ENCODE assay signal across 25 cellular contexts in the genomic region with DNA sequence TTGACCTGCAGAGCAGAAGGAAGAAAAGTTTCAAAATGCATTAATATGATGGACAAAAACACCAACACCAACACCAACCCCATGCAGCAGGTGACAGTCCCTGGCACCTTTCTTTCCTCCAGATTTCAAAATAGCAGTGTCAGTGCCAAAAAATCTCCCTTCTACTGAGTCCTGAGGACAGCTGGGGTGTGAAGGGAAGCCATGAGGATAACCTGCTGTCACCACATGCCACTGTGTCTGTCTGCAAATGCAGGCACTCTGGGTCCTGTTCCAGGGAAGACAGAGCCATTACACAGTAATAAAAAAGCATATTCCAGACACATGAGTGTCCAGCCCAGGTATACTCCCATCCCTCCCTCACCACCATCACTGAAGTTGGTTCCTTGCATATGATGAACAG.
"Had no signal": no experiment of that assay in that cellular context is flagged by ENCODE, and none has a peak within 500 bp of the region (broad histone marks: within the 10 kb centered on the region; RNA-seq: fewer than 3 reads in every experiment).

No MANE protein-coding gene starts in this region.

- H3K27ac ChIP-seq: stomach, suprapubic skin, testis, thoracic aorta, thyroid gland, tibial artery, tibial nerve, transverse colon, upper lobe of left lung, upper lobe of right lung, uterus, vagina had no signal

- H3K4me3 ChIP-seq: stomach, suprapubic skin, testis, thoracic aorta, thyroid gland, tibial artery, tibial nerve, transverse colon, upper lobe of left lung, upper lobe of right lung, uterus, vagina had no signal

- ATAC-seq: stimulated activated effector memory CD8-positive, alpha-beta T cell treated with anti-CD3 and anti-CD28 coated beads, Interleukin-12 subunit alpha, Interleukin-12 subunit beta, amount 100 ng/mL, for 72 hours; stimulated activated memory B cell treated with anti-CD40 and anti-IgM and Interleukin-4, amounts not matched to agents 10 μg/mL and 1 μg/mL and 100 μg/mL, for 72 hours; stimulated activated naive B cell treated with anti-CD40 and anti-IgM and Interleukin-4, amounts not matched to agents 10 μg/mL and 1 μg/mL and 100 μg/mL, for 72 hours; stimulated activated naive CD8-positive, alpha-beta T cell treated with anti-CD3 and anti-CD28 coated beads, Interleukin-15, amount 100 ng/mL, for 72 hours; stimulated activated naive CD8-positive, alpha-beta T cell treated with anti-CD3 and anti-CD28 coated beads, Interleukin-15, Interleukin-2, amounts not matched to agents 100 U/mL and 50 U/mL, for 24 hours; upper lobe of right lung had no signal

- H3K36me3 ChIP-seq: stomach, suprapubic skin, thoracic aorta, thyroid gland, tibial artery, tibial nerve, transverse colon, upper lobe of left lung, upper lobe of right lung, uterus, vagina had no signal

- DNase-seq: stimulated activated CD4-positive, alpha-beta T cell treated with anti-CD3 and anti-CD28 coated beads, Interleukin-2, amount 100 ng/mL, for 48 hours; stimulated activated CD4-positive, alpha-beta T cell treated with anti-CD3 and anti-CD28 coated beads, Interleukin-4, amount 100 ng/mL, for 1 hour; stimulated activated CD4-positive, alpha-beta T cell treated with anti-CD3 and anti-CD28 coated beads, Interleukin-4, amount 100 ng/mL, for 24 hours; stimulated activated CD4-positive, alpha-beta T cell treated with anti-CD3 and anti-CD28 coated beads, Interleukin-4, amount 100 ng/mL, for 4 hours; stimulated activated CD8-positive, alpha-beta memory T cell treated with anti-CD3 and anti-CD28 coated beads, Interleukin-4, amount 100 ng/mL, for 48 hours; stimulated activated naive B cell treated with anti-CD40 and anti-IgM and Interleukin-4, amounts not matched to agents 10 μg/mL and 1 μg/mL and 100 μg/mL, for 72 hours; stimulated activated naive CD4-positive, alpha-beta T cell; stimulated activated naive CD4-positive, alpha-beta T cell treated with Interleukin-2 at 50 U/mL for 16 hours; stimulated activated naive CD8-positive, alpha-beta T cell treated with anti-CD3 and anti-CD28 coated beads, Interleukin-15, amount 100 ng/mL, for 72 hours; stimulated activated naive CD8-positive, alpha-beta T cell treated with anti-CD3 and anti-CD28 coated beads, Interleukin-15, Interleukin-2, amounts not matched to agents 100 U/mL and 50 U/mL, for 24 hours; stomach; testis; thyroid gland; tibial artery; transverse colon; trophoblast cell; upper lobe of left lung; upper lobe of right lung; uterus had no signal

- H3K4me1 ChIP-seq: stomach, suprapubic skin, testis, thyroid gland, tibial artery, tibial nerve, transverse colon, upper lobe of left lung, upper lobe of right lung, uterus, vagina had no signal

- H3K27me3 ChIP-seq: stomach, suprapubic skin, testis, thyroid gland, tibial artery, tibial nerve, transverse colon, upper lobe of left lung, upper lobe of right lung, uterus, vagina had no signal
